8 cellular contexts compared by ENCODE assay signal in the genomic region with DNA sequence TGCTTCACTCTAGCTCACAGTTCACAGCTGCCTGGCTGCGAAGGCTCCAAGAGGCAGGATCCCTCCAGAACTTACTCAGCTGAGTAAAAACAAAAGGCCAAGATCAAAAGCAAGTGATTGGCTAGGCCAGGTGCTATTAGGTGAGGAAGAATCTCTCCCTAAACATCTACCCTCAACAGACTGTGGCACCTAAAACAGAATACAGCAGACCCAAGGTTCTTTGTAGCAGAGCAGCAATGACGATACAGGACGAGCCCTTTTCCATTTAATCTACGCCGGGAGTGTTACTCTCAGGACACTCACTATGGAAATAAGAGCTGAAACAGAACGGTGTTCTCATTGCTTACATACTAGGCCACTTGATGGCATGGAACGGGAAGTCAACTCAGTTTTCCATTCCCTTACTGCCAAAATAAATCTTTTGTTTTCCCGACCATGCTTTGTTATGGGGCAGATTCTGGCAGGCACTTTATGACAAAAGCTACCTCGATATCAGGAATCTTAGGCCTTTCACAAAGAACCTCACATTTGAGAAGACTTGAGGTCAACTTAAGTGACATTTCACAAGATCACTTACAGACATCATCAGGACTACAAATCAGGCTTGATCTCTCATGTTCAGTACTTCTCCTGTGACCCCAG. TPM values are rescaled to one million over a fixed set of nuclear protein-coding genes. Genes with fewer than 3 reads are reported as not detected.
A peak's percentile ranks its signal among the peaks of the same experiment; 100 is the strongest.
DNase-seq lines count a peak whose midpoint lies in the region; ATAC-seq and TF ChIP-seq lines count a peak whose summit lies in the region.

No MANE protein-coding gene starts in this region.

- no peaks in the 10 kb centered on the region for H4K20me1 ChIP-seq in MM.1S (ENCODE audit: insufficient read depth, low read length)

- DNase-seq in DMS 273 (lab: John Stamatoyannopoulos, UW; ENCODE audit: unreplicated experiment): peak; percentile 48
- DNase-seq in DMS 273 treated with DMSO at 0.1 percent for 48 hours (lab: John Stamatoyannopoulos, UW): no peak
- peak; percentile 36 for DNase-seq in MM.1S
- no peak for DNase-seq in ascending aorta (ENCODE audit: low spot score in 2 of 2)
- no peak for DNase-seq in right cardiac atrium
- DNase-seq in renal cortical epithelial cell (ENCODE audit: low read depth): peak; percentile 40
- DNase-seq in GF-D8 (lab: John Stamatoyannopoulos, UW): no peak

- H3K4me3 ChIP-seq in MM.1S (ENCODE audit: low read length) (peak overlapping the region; percentile 77), ascending aorta (peak overlapping the region; percentile 84 to 100), right cardiac atrium (ENCODE audit: low read length) (peak overlapping the region; percentile 47)

- H3K27ac ChIP-seq in MM.1S (ENCODE audit: low read length) (peak overlapping the region; percentile 84), ascending aorta (peak overlapping the region; percentile 95 to 98), right cardiac atrium (ENCODE audit: low read length) (peak overlapping the region; percentile 75)

- no peaks in the 10 kb centered on the region for H3K9me3 ChIP-seq in MM.1S (replicated peaks; ENCODE audit: insufficient read depth, low read length)
- H3K9me3 ChIP-seq in ascending aorta: no peaks in the 10 kb centered on the region
- no peaks in the 10 kb centered on the region for H3K9me3 ChIP-seq in right cardiac atrium (ENCODE audit: control insufficient read depth, low read length)

- WGBS in right cardiac atrium: 6% methylated on average over 9 of the region's 9 CpGs

- H3F3A ChIP-seq in MM.1S (ENCODE audit: insufficient read depth, low read length): peaks cover 12% of the 10 kb centered on the region

- no peaks in the 10 kb centered on the region; the same call in 1 of the 2 replicates for H3K36me3 ChIP-seq in MM.1S (replicated peaks; ENCODE audit: insufficient read depth, low read length)
- H3K36me3 ChIP-seq in ascending aorta: peaks cover 5 to 19% of the 10 kb centered on the region in 2 donors

- ATAC-seq in right cardiac atrium: peak; percentile 53 to 83
- ATAC-seq in GM21737 (IDR thresholded peaks at IDR 0.05; ENCODE audit: unreplicated experiment): no peak

- TF ChIP-seq CTCF in MM.1S (IDR thresholded peaks at IDR 0.05; ENCODE audit: low read length) (no peak), ascending aorta (IDR thresholded peaks at IDR 0.05) (no peak)

- H3K9me2 ChIP-seq in MM.1S (replicated peaks; ENCODE audit: insufficient read depth, low read length): no peaks in the 10 kb centered on the region

- H3K79me2 ChIP-seq in MM.1S (ENCODE audit: low read length): peaks cover 45% of the 10 kb centered on the region

- H3K27me3 ChIP-seq in MM.1S (replicated peaks; ENCODE audit: insufficient read depth, low read length) (no peaks in the 10 kb centered on the region), ascending aorta (no peaks in the 10 kb centered on the region), right cardiac atrium (ENCODE audit: control insufficient read depth, insufficient read depth) (no peaks in the 10 kb centered on the region)

- peak overlapping the region; percentile 61 for H2AFZ ChIP-seq in MM.1S (ENCODE audit: low read length)

- H3K4me2 ChIP-seq in MM.1S (ENCODE audit: low read depth, low read length): peak overlapping the region; percentile 89

- intact Hi-C loops in ascending aorta (cut with DNase I) (loop anchor here (5.0 to 10.0 kb wide), 3 partner anchors 81 to 793 kb away; a partner anchor contains a TSS), right cardiac atrium (cut with DNase I) (no loop called here)

- peaks cover 27% of the 10 kb centered on the region for H3K4me1 ChIP-seq in MM.1S (ENCODE audit: low read length)
- H3K4me1 ChIP-seq in ascending aorta: peaks cover 0 to 22% of the 10 kb centered on the region in 2 donors
- H3K4me1 ChIP-seq in right cardiac atrium (ENCODE audit: control insufficient read depth, insufficient read depth, low read length): peaks cover 5% of the 10 kb centered on the region

- H3K9ac ChIP-seq in MM.1S (ENCODE audit: low read length): peak overlapping the region; percentile 93

RNA-seq across cellular contexts. Expression of a gene that starts 0.8 kb away (rescaled TPM):
- total RNA-seq in ascending aorta (45.1 TPM), right cardiac atrium (10 to 100 TPM; 27.4 to 31.3 (median 30.1) TPM), renal cortical epithelial cell (15.5 and 52.8 TPM in 2 replicates)
- 11.0 TPM for polyA plus RNA-seq in right cardiac atrium

Comparison
In these comparisons a context has a peak if more than half of its experiments do, and no peak if none do; other contexts are left out.
1. DNase-seq: peak in DMS 273 (single experiment), MM.1S (single experiment) and renal cortical epithelial cell (single experiment); none in DMS 273 treated with DMSO at 0.1 percent for 48 hours (single experiment), ascending aorta (0 of 2), right cardiac atrium (0 of 3) and GF-D8 (single experiment).
2. Peak in every context shown above with its lines, with median percentiles within 50 percentile points of each other: H3K27ac ChIP-seq and H3K4me3 ChIP-seq.